ENCODE assay signal across 8 cellular contexts in genomic region chr1:156216361-156217086, GRCh38. TPM values are rescaled to one million over a fixed set of nuclear protein-coding genes. Genes with fewer than 3 reads are reported as not detected.
DNase-seq lines count a peak whose midpoint lies in the region; ATAC-seq, FAIRE-seq and TF ChIP-seq lines count a peak whose summit lies in the region.
"Not testable (repeated sequence)": the region's sequence is repeated elsewhere in the genome, so short reads cannot be mapped to it uniquely, and the experiment has no call there.

No MANE protein-coding gene starts in this region.

- intact Hi-C loops in activated T-helper 2 cell treated with anti-CD3 and anti-CD28 coated beads, Interferon-gamma antibody, Interleukin-2, Interleukin-4, amounts not matched to agents 10 μg/mL and 5 μg/mL and 100 μg/mL, durations not matched to agents 14 hours and 24 hours and 36 hours (cut with micrococcal nuclease), result loop anchor here (10.0 kb wide), 1 partner anchor 288 kb away; the partner anchor contains the start of gene MEF2D
- intact Hi-C loops in GM12878 (cut with micrococcal nuclease; ENCODE audit: unreplicated experiment); endothelial cell of umbilical vein (cut with micrococcal nuclease); right lobe of liver (cut with DNase I): not testable (repeated sequence)

- peaks cover 65% of the 10 kb centered on the region for H3K4me1 Mint-ChIP-seq in activated CD4-positive, alpha-beta T cell treated with anti-CD3 and anti-CD28 coated beads, Interleukin-2, amount 10 ng/mL, durations not matched to agents 7 days and 5 days
- H3K4me1 Mint-ChIP-seq in activated T-helper 2 cell treated with anti-CD3 and anti-CD28 coated beads, Interferon-gamma antibody, Interleukin-2, Interleukin-4, amounts not matched to agents 10 μg/mL and 5 μg/mL and 100 μg/mL, durations not matched to agents 14 hours and 24 hours and 36 hours (ENCODE audit: low read depth), result peaks cover 48% of the 10 kb centered on the region
- H3K4me1 Mint-ChIP-seq in stimulated activated naive CD8-positive, alpha-beta T cell treated with anti-CD3 and anti-CD28 coated beads, Interleukin-15, Interleukin-2, amounts not matched to agents 100 ng/mL and 50 ng/mL, for 24 hours (ENCODE audit: low read depth), result peaks cover 89% of the 10 kb centered on the region

- H3K4me1 ChIP-seq in GM12878 (ENCODE audit: control insufficient read depth, insufficient read depth, low read length) (peaks cover 24% of the 10 kb centered on the region), endothelial cell of umbilical vein (ENCODE audit: control insufficient read depth, extremely low read depth, insufficient read depth, low read length) (peaks cover 21% of the 10 kb centered on the region), right lobe of liver (peaks cover 0 to 47% (median 19%) of the 10 kb centered on the region in 4 donors)

- H3K27me3 Mint-ChIP-seq in activated CD4-positive, alpha-beta T cell treated with anti-CD3 and anti-CD28 coated beads, Interleukin-2, amount 10 ng/mL, durations not matched to agents 7 days and 5 days; activated T-helper 2 cell treated with anti-CD3 and anti-CD28 coated beads, Interferon-gamma antibody, Interleukin-2, Interleukin-4, amounts not matched to agents 10 μg/mL and 5 μg/mL and 100 μg/mL, durations not matched to agents 14 hours and 24 hours and 36 hours (ENCODE audit: low read depth); stimulated activated naive CD8-positive, alpha-beta T cell treated with anti-CD3 and anti-CD28 coated beads, Interleukin-15, Interleukin-2, amounts not matched to agents 100 ng/mL and 50 ng/mL, for 24 hours: not testable (repeated sequence)

- RAD21 ChIA-PET in GM12878 (lab: Charles Lee; ENCODE audit: unreplicated experiment), result not testable (repeated sequence)

- H3K9me3 Mint-ChIP-seq in activated CD4-positive, alpha-beta T cell treated with anti-CD3 and anti-CD28 coated beads, Interleukin-2, amount 10 ng/mL, durations not matched to agents 7 days and 5 days; activated T-helper 2 cell treated with anti-CD3 and anti-CD28 coated beads, Interferon-gamma antibody, Interleukin-2, Interleukin-4, amounts not matched to agents 10 μg/mL and 5 μg/mL and 100 μg/mL, durations not matched to agents 14 hours and 24 hours and 36 hours; stimulated activated naive CD8-positive, alpha-beta T cell treated with anti-CD3 and anti-CD28 coated beads, Interleukin-15, Interleukin-2, amounts not matched to agents 100 ng/mL and 50 ng/mL, for 24 hours: not testable (repeated sequence)

- WGBS in GM12878 (ENCODE audit: insufficient coverage, insufficient replicate concordance, low lambda C conversion rate, missing lambda C conversion rate), result 81% methylated on average over 46 of the region's 55 CpGs
- WGBS in right lobe of liver (ENCODE audit: insufficient coverage, low coverage, low lambda C conversion rate, missing lambda C conversion rate), result 98% methylated on average over 13 of the region's 55 CpGs

- H3K9me3 ChIP-seq in GM12878 (replicated peaks; ENCODE audit: control insufficient read depth, insufficient read depth, low read length); endothelial cell of umbilical vein (replicated peaks; ENCODE audit: control insufficient read depth, insufficient read depth, low read length); right lobe of liver: not testable (repeated sequence)

- H3K79me2 ChIP-seq in GM12878 (ENCODE audit: control insufficient read depth, insufficient read depth, low read length) (peaks cover 30% of the 10 kb centered on the region), endothelial cell of umbilical vein (ENCODE audit: control insufficient read depth, insufficient read depth, low read length) (peaks cover 19% of the 10 kb centered on the region)

- peak overlapping the region; percentile 9 for H3K27ac Mint-ChIP-seq in activated CD4-positive, alpha-beta T cell treated with anti-CD3 and anti-CD28 coated beads, Interleukin-2, amount 10 ng/mL, durations not matched to agents 7 days and 5 days
- peak overlapping the region; percentile 96 for H3K27ac Mint-ChIP-seq in activated T-helper 2 cell treated with anti-CD3 and anti-CD28 coated beads, Interferon-gamma antibody, Interleukin-2, Interleukin-4, amounts not matched to agents 10 μg/mL and 5 μg/mL and 100 μg/mL, durations not matched to agents 14 hours and 24 hours and 36 hours
- H3K27ac Mint-ChIP-seq in stimulated activated naive CD8-positive, alpha-beta T cell treated with anti-CD3 and anti-CD28 coated beads, Interleukin-15, Interleukin-2, amounts not matched to agents 100 ng/mL and 50 ng/mL, for 24 hours, result peak overlapping the region; percentile 99

- peak; percentile 100 for FAIRE-seq in HTR-8/SVneo (lab: Jason Lieb, UNC)
- peak; percentile 100 for FAIRE-seq in GM12878 (lab: Jason Lieb, UNC)
- peak; percentile 100 for FAIRE-seq in endothelial cell of umbilical vein (lab: Jason Lieb, UNC)

- not testable (repeated sequence) for H3K4me2 ChIP-seq in GM12878 (ENCODE audit: control insufficient read depth, insufficient read depth); endothelial cell of umbilical vein (ENCODE audit: insufficient read depth, low read length)

- H3K9me1 ChIP-seq in endothelial cell of umbilical vein (replicated peaks; ENCODE audit: control insufficient read depth, extremely low read depth, insufficient read depth, low read length), result not testable (repeated sequence)

- not testable (repeated sequence) for H3K27ac ChIP-seq in GM12878 (ENCODE audit: control insufficient read depth, insufficient read depth); endothelial cell of umbilical vein (ENCODE audit: insufficient read depth, low read depth, low read length)
- H3K27ac ChIP-seq in right lobe of liver, result peak overlapping the region in 2 of 3 donors; percentile 60 to 93

- not testable (repeated sequence) for H3K27me3 ChIP-seq in GM12878 (replicated peaks in 1 of 2; ENCODE audit: control insufficient read depth in 2 of 2, insufficient read depth in 2 of 2, low read length in 1 of 2); endothelial cell of umbilical vein (ENCODE audit: control insufficient read depth in 2 of 2, insufficient read depth in 2 of 2, low read length in 2 of 2); right lobe of liver

- BruUV-seq in GM12878 (replicated peaks; lab: Mats Ljungman, UMichigan); endothelial cell of umbilical vein (replicated peaks; lab: Mats Ljungman, UMichigan): not testable (repeated sequence)

- not testable (repeated sequence) for TF ChIP-seq EP300 in GM12878 (IDR thresholded peaks at IDR 0.05; ENCODE audit: borderline replicate concordance in 1 of 2, control insufficient read depth in 1 of 2, low read depth in 2 of 2, low read length in 2 of 2)

- H3K4me3 Mint-ChIP-seq in activated CD4-positive, alpha-beta T cell treated with anti-CD3 and anti-CD28 coated beads, Interleukin-2, amount 10 ng/mL, durations not matched to agents 7 days and 5 days; activated T-helper 2 cell treated with anti-CD3 and anti-CD28 coated beads, Interferon-gamma antibody, Interleukin-2, Interleukin-4, amounts not matched to agents 10 μg/mL and 5 μg/mL and 100 μg/mL, durations not matched to agents 14 hours and 24 hours and 36 hours (ENCODE audit: low read depth): not testable (repeated sequence)
- peak overlapping the region; percentile 80 for H3K4me3 Mint-ChIP-seq in stimulated activated naive CD8-positive, alpha-beta T cell treated with anti-CD3 and anti-CD28 coated beads, Interleukin-15, Interleukin-2, amounts not matched to agents 100 ng/mL and 50 ng/mL, for 24 hours

- H3K36me3 Mint-ChIP-seq in activated CD4-positive, alpha-beta T cell treated with anti-CD3 and anti-CD28 coated beads, Interleukin-2, amount 10 ng/mL, durations not matched to agents 7 days and 5 days (ENCODE audit: low read depth), result peaks cover 50% of the 10 kb centered on the region
- H3K36me3 Mint-ChIP-seq in activated T-helper 2 cell treated with anti-CD3 and anti-CD28 coated beads, Interferon-gamma antibody, Interleukin-2, Interleukin-4, amounts not matched to agents 10 μg/mL and 5 μg/mL and 100 μg/mL, durations not matched to agents 14 hours and 24 hours and 36 hours (ENCODE audit: low read depth), result peaks cover 67% of the 10 kb centered on the region
- H3K36me3 Mint-ChIP-seq in stimulated activated naive CD8-positive, alpha-beta T cell treated with anti-CD3 and anti-CD28 coated beads, Interleukin-15, Interleukin-2, amounts not matched to agents 100 ng/mL and 50 ng/mL, for 24 hours (ENCODE audit: low read depth), result peaks cover 55% of the 10 kb centered on the region

- dilution Hi-C loops in endothelial cell of umbilical vein (cut with MboI; ENCODE audit: extremely low pct_ligation_motif_present, low sequenced_read_pairs), result not testable (repeated sequence)

- DNase-seq in AG10803 (ENCODE audit: low read depth), result peak; percentile 40
- not testable (repeated sequence) for DNase-seq in HTR-8/SVneo (ENCODE audit: insufficient read length, low spot score); activated CD4-positive, alpha-beta T cell treated with anti-CD3 and anti-CD28 coated beads, Interleukin-2, amount 10 ng/mL, durations not matched to agents 7 days and 5 days; activated T-helper 2 cell treated with anti-CD3 and anti-CD28 coated beads, Interferon-gamma antibody, Interleukin-2, Interleukin-4, amounts not matched to agents 10 μg/mL and 5 μg/mL and 100 μg/mL, durations not matched to agents 14 hours and 24 hours and 36 hours (ENCODE audit: low spot score); GM12878 (ENCODE audit: low read depth, low spot score); endothelial cell of umbilical vein (ENCODE audit: low read depth, low spot score); right lobe of liver

- H3K36me3 ChIP-seq in GM12878 (ENCODE audit: control insufficient read depth in 2 of 2, insufficient read depth in 2 of 2, low read length in 1 of 2); endothelial cell of umbilical vein (ENCODE audit: control insufficient read depth in 2 of 2, extremely low read depth in 1 of 2, insufficient read depth in 2 of 2, low read length in 2 of 2); right lobe of liver: not testable (repeated sequence)

- in situ Hi-C loops in GM12878 (cut with MboI), result not testable (repeated sequence)

- POLR2A ChIA-PET in activated CD4-positive, alpha-beta T cell treated with anti-CD3 and anti-CD28 coated beads, Interleukin-2, amount 10 ng/mL, durations not matched to agents 7 days and 5 days (lab: Charles Lee); endothelial cell of umbilical vein (lab: Charles Lee): not testable (repeated sequence)
- POLR2A ChIA-PET in GM12878 (lab: Charles Lee), result interaction anchor here (0.5 kb wide), 1 partner anchor 47 kb away, joined by 4 read pairs; no protein-coding TSS in a partner anchor

- not testable (repeated sequence) for H4K20me1 ChIP-seq in GM12878 (ENCODE audit: control insufficient read depth, insufficient read depth); endothelial cell of umbilical vein (replicated peaks; ENCODE audit: control insufficient read depth, extremely low read depth, insufficient read depth, low read length)

- TF ChIP-seq CTCF in AG10803 (conservative IDR thresholded peaks at IDR 0.05; ENCODE audit: low read length); GM12878 (IDR thresholded peaks at IDR 0.05 in 2 of 3, conservative IDR thresholded peaks at IDR 0.05 in 1 of 3; ENCODE audit: control insufficient read depth in 2 of 3, extremely low read depth in 1 of 3, insufficient read depth in 1 of 3, low read depth in 3 of 3, low read length in 3 of 3); endothelial cell of umbilical vein (IDR thresholded peaks at IDR 0.05; ENCODE audit: extremely low read depth in 1 of 2, insufficient read depth in 1 of 2, low read depth in 1 of 2, low read length in 2 of 2); right lobe of liver (IDR thresholded peaks at IDR 0.05): not testable (repeated sequence)

- not testable (repeated sequence) for ATAC-seq in GM12878, right lobe of liver

- CTCF ChIA-PET in activated CD4-positive, alpha-beta T cell treated with anti-CD3 and anti-CD28 coated beads, Interleukin-2, amount 10 ng/mL, durations not matched to agents 7 days and 5 days (lab: Charles Lee), result interaction anchor here (0.7 kb wide), 1 partner anchor 9 kb away, joined by 4 read pairs; no protein-coding TSS in a partner anchor
- CTCF ChIA-PET in GM12878 (lab: Yijun Ruan, JAX), result not testable (repeated sequence)
- CTCF ChIA-PET in endothelial cell of umbilical vein (lab: Charles Lee), result interaction anchor here (4.6 kb wide), 1 partner anchor 8 kb away, joined by 43 read pairs; no protein-coding TSS in a partner anchor

- SMC1A ChIA-PET in GM12878 (lab: Charles Lee; ENCODE audit: uncharacterized antibody, unreplicated experiment), result not testable (repeated sequence)

- TF ChIP-seq RAD21 in GM12878 (IDR thresholded peaks at IDR 0.05; ENCODE audit: insufficient read depth, low read depth, low read length), result not testable (repeated sequence)

- H3K9ac ChIP-seq in GM12878 (ENCODE audit: control insufficient read depth, insufficient read depth, low read length); endothelial cell of umbilical vein (replicated peaks; ENCODE audit: extremely low read depth, insufficient read depth, low read length): not testable (repeated sequence)

- not testable (repeated sequence) for H3K4me3 ChIP-seq in AG10803 (ENCODE audit: low read length); GM12878; endothelial cell of umbilical vein (replicated peaks in 1 of 3; ENCODE audit: insufficient read depth in 1 of 3, low read depth in 1 of 3, low read length in 3 of 3); right lobe of liver

- TF ChIP-seq POLR2A in GM12878 (IDR thresholded peaks at IDR 0.05; ENCODE audit: low read depth, low read length); endothelial cell of umbilical vein (IDR thresholded peaks at IDR 0.05; ENCODE audit: low read depth, low read length); right lobe of liver (IDR thresholded peaks at IDR 0.05): not testable (repeated sequence)

- not testable (repeated sequence) for H2AFZ ChIP-seq in GM12878 (ENCODE audit: control insufficient read depth, low read depth, low read length); endothelial cell of umbilical vein (ENCODE audit: low read depth, low read length)

RNA-seq across cellular contexts. Expression of gene PMF1, which starts 3.7 kb away (rescaled TPM):
- 10 to 100 TPM; 72.8 to 73.4 TPM for total RNA-seq in activated CD4-positive, alpha-beta T cell treated with anti-CD3 and anti-CD28 coated beads, Interleukin-2, amount 10 ng/mL, durations not matched to agents 7 days and 5 days
- 115 and 117 TPM in 2 replicates for total RNA-seq in activated T-helper 2 cell treated with anti-CD3 and anti-CD28 coated beads, Interferon-gamma antibody, Interleukin-2, Interleukin-4, amounts not matched to agents 10 μg/mL and 5 μg/mL and 100 μg/mL, durations not matched to agents 14 hours and 24 hours and 36 hours
- 23.6 and 24.0 TPM in 2 replicates for total RNA-seq in GM12878 (2013; cell fraction: nucleolus; rRNA removed)
- total RNA-seq in GM12878 (2014; rRNA removed), result 70.8 and 72.4 TPM in 2 replicates
- 52.8 and 60.1 TPM in 2 replicates for total RNA-seq in GM12878 (2014; rRNA removed; fragmentation: Illumina TruSeq; extraction: Trizol)
- 63.7 and 68.4 TPM in 2 replicates for total RNA-seq in GM12878 (2021)
- polyA plus RNA-seq in GM12878 (2011; ENCODE audit: low read depth), result 34.3 TPM
- 39.9 and 52.8 TPM in 2 replicates for polyA plus RNA-seq in GM12878 (2011; rRNA removed)
- 98.3 and 110 TPM in 2 replicates for polyA plus RNA-seq in GM12878 (2011; cell fraction: cytosol; rRNA removed)
- polyA plus RNA-seq in GM12878 (2011; cell fraction: nucleus; rRNA removed), result 47.2 and 59.4 TPM in 2 replicates
- polyA plus RNA-seq in GM12878 (2012), result 42.0 and 52.6 TPM in 2 replicates
- polyA plus RNA-seq in GM12878 (2014; fragmentation: Illumina TruSeq; extraction: Trizol), result 62.4 and 72.7 TPM in 2 replicates
- 10 to 100 TPM in 1 of 2 experiments, 1 to 10 TPM in 1; 6.7 to 17.6 TPM for polyA plus RNA-seq in GM12878 (2014; fragmentation: Nextera tagmentation; extraction: Ambion mirVana)
- 81.0 and 81.7 TPM in 2 replicates for polyA plus RNA-seq in GM12878 (2014; rRNA removed)
- polyA plus RNA-seq in GM12878 (2016; fragmentation: Nextera tagmentation; extraction: Ambion mirVana), result 100 to 1,000 TPM in 1 of 2 experiments, 10 to 100 TPM in 1; 97.8 to 105 TPM
- 20.9 and 31.2 TPM in 2 replicates for polyA minus RNA-seq in GM12878 (2011; rRNA and poly(A)+ RNA removed)
- polyA minus RNA-seq in GM12878 (2011; cell fraction: cytosol; rRNA and poly(A)+ RNA removed), result 10.0 and 11.7 TPM in 2 replicates
- 4.7 and 10.7 TPM in 2 replicates for polyA minus RNA-seq in GM12878 (2011; cell fraction: nucleus; rRNA and poly(A)+ RNA removed)
- 58.4 and 61.6 TPM in 2 replicates for total RNA-seq in endothelial cell of umbilical vein
- polyA plus RNA-seq in endothelial cell of umbilical vein, result 134 and 147 TPM in 2 replicates
- 97.0 and 102 TPM in 2 replicates for polyA plus RNA-seq in endothelial cell of umbilical vein (2011; cell fraction: cytosol; rRNA removed)
- polyA plus RNA-seq in endothelial cell of umbilical vein (2011; cell fraction: nucleus; rRNA removed), result 64.6 and 66.0 TPM in 2 replicates
- polyA plus RNA-seq in endothelial cell of umbilical vein (2012), result 35.0 and 37.3 TPM in 2 replicates
- polyA minus RNA-seq in endothelial cell of umbilical vein, result 36.0 and 43.0 TPM in 2 replicates
- 28.6 TPM for polyA minus RNA-seq in endothelial cell of umbilical vein (2011; cell fraction: cytosol; rRNA and poly(A)+ RNA removed)
- 14.3 and 15.8 TPM in 2 replicates for polyA minus RNA-seq in endothelial cell of umbilical vein (2011; cell fraction: nucleus; rRNA and poly(A)+ RNA removed)
- 10 to 100 TPM; 21.8 to 33.8 (median 24.8) TPM for total RNA-seq in right lobe of liver

RNA-seq across cellular contexts. Expression of gene SLC25A44, which starts 22.6 kb away (rescaled TPM):
- 10 to 100 TPM; 27.5 to 28.0 TPM for total RNA-seq in activated CD4-positive, alpha-beta T cell treated with anti-CD3 and anti-CD28 coated beads, Interleukin-2, amount 10 ng/mL, durations not matched to agents 7 days and 5 days
- 62.6 and 63.7 TPM in 2 replicates for total RNA-seq in activated T-helper 2 cell treated with anti-CD3 and anti-CD28 coated beads, Interferon-gamma antibody, Interleukin-2, Interleukin-4, amounts not matched to agents 10 μg/mL and 5 μg/mL and 100 μg/mL, durations not matched to agents 14 hours and 24 hours and 36 hours
- total RNA-seq in GM12878 (2013; cell fraction: nucleolus; rRNA removed), result 29.0 and 32.4 TPM in 2 replicates
- total RNA-seq in GM12878 (2014; rRNA removed) (22.4 and 25.6 TPM in 2 replicates), GM12878 (2014; rRNA removed; fragmentation: Illumina TruSeq; extraction: Trizol) (21.1 TPM in 2 replicates), GM12878 (2021) (28.7 and 37.7 TPM in 2 replicates), endothelial cell of umbilical vein (24.0 and 26.3 TPM in 2 replicates), right lobe of liver (10 to 100 TPM; 19.1 to 30.5 (median 20.0) TPM)
- 12.3 TPM for polyA plus RNA-seq in GM12878 (2011; ENCODE audit: low read depth)
- polyA plus RNA-seq in GM12878 (2011; rRNA removed) (22.2 and 36.3 TPM in 2 replicates), GM12878 (2014; fragmentation: Illumina TruSeq; extraction: Trizol) (36.5 and 43.3 TPM in 2 replicates), GM12878 (2014; fragmentation: Nextera tagmentation; extraction: Ambion mirVana) (1 to 10 TPM; 7.1 to 9.2 TPM), GM12878 (2014; rRNA removed) (28.3 and 29.9 TPM in 2 replicates), GM12878 (2016; fragmentation: Nextera tagmentation; extraction: Ambion mirVana) (10 to 100 TPM; 32.5 to 35.8 TPM), endothelial cell of umbilical vein (30.2 and 30.6 TPM in 2 replicates)
- 37.9 and 40.4 TPM in 2 replicates for polyA plus RNA-seq in GM12878 (2011; cell fraction: cytosol; rRNA removed)
- polyA plus RNA-seq in GM12878 (2011; cell fraction: nucleus; rRNA removed), result 21.2 and 21.6 TPM in 2 replicates
- 12.9 and 17.2 TPM in 2 replicates for polyA plus RNA-seq in GM12878 (2012)
- polyA minus RNA-seq in GM12878 (2011; rRNA and poly(A)+ RNA removed), result 39.0 and 49.8 TPM in 2 replicates
- polyA minus RNA-seq in GM12878 (2011; cell fraction: cytosol; rRNA and poly(A)+ RNA removed), result 10.4 and 12.9 TPM in 2 replicates
- polyA minus RNA-seq in GM12878 (2011; cell fraction: nucleus; rRNA and poly(A)+ RNA removed), result 7.4 and 13.0 TPM in 2 replicates
- 25.9 and 28.4 TPM in 2 replicates for polyA plus RNA-seq in endothelial cell of umbilical vein (2011; cell fraction: cytosol; rRNA removed)
- polyA plus RNA-seq in endothelial cell of umbilical vein (2011; cell fraction: nucleus; rRNA removed), result 23.9 and 25.4 TPM in 2 replicates
- polyA plus RNA-seq in endothelial cell of umbilical vein (2012), result 19.5 and 23.2 TPM in 2 replicates
- 45.7 and 46.5 TPM in 2 replicates for polyA minus RNA-seq in endothelial cell of umbilical vein
- 19.2 TPM for polyA minus RNA-seq in endothelial cell of umbilical vein (2011; cell fraction: cytosol; rRNA and poly(A)+ RNA removed)
- 10.6 and 15.9 TPM in 2 replicates for polyA minus RNA-seq in endothelial cell of umbilical vein (2011; cell fraction: nucleus; rRNA and poly(A)+ RNA removed)

RNA-seq across cellular contexts. Expression of gene BGLAP, which starts 25.5 kb away (rescaled TPM):
- total RNA-seq in activated CD4-positive, alpha-beta T cell treated with anti-CD3 and anti-CD28 coated beads, Interleukin-2, amount 10 ng/mL, durations not matched to agents 7 days and 5 days, result 1 to 10 TPM; 1.3 to 3.0 TPM
- 1.7 and 2.2 TPM in 2 replicates for total RNA-seq in activated T-helper 2 cell treated with anti-CD3 and anti-CD28 coated beads, Interferon-gamma antibody, Interleukin-2, Interleukin-4, amounts not matched to agents 10 μg/mL and 5 μg/mL and 100 μg/mL, durations not matched to agents 14 hours and 24 hours and 36 hours
- 2.5 and 2.7 TPM in 2 replicates for total RNA-seq in GM12878 (2013; cell fraction: nucleolus; rRNA removed)
- total RNA-seq in GM12878 (2014; rRNA removed) (0.54 and 1.8 TPM in 2 replicates), GM12878 (2014; rRNA removed; fragmentation: Illumina TruSeq; extraction: Trizol) (0.40 TPM in 1 of 2 replicates, not detected in the other), GM12878 (2021) (0.40 and 0.74 TPM in 2 replicates), endothelial cell of umbilical vein (1.0 and 2.4 TPM in 2 replicates), right lobe of liver (1 to 10 TPM in 3 of 6 experiments, under 1 TPM in 1, not detected in 2; 0.44 to 1.5 (median 1.2) TPM)
- 0.45 TPM for polyA plus RNA-seq in GM12878 (2011; ENCODE audit: low read depth)
- polyA plus RNA-seq in GM12878 (2011; rRNA removed) (0.23 TPM in 1 of 2 replicates, not detected in the other), GM12878 (2014; fragmentation: Illumina TruSeq; extraction: Trizol) (not detected in 2 replicates), GM12878 (2014; fragmentation: Nextera tagmentation; extraction: Ambion mirVana) (not detected), GM12878 (2014; rRNA removed) (0.69 and 1.3 TPM in 2 replicates), GM12878 (2016; fragmentation: Nextera tagmentation; extraction: Ambion mirVana) (under 1 TPM; 0.20 to 0.40 TPM), endothelial cell of umbilical vein (0.65 and 1.2 TPM in 2 replicates)
- polyA plus RNA-seq in GM12878 (2011; cell fraction: cytosol; rRNA removed), result 0.21 and 0.67 TPM in 2 replicates
- polyA plus RNA-seq in GM12878 (2011; cell fraction: nucleus; rRNA removed), result 1.9 and 2.8 TPM in 2 replicates
- 0.45 and 0.77 TPM in 2 replicates for polyA plus RNA-seq in GM12878 (2012)
- not detected in 2 replicates for polyA minus RNA-seq in GM12878 (2011; rRNA and poly(A)+ RNA removed)
- polyA minus RNA-seq in GM12878 (2011; cell fraction: cytosol; rRNA and poly(A)+ RNA removed), result not detected in 2 replicates
- 1.3 and 2.6 TPM in 2 replicates for polyA minus RNA-seq in GM12878 (2011; cell fraction: nucleus; rRNA and poly(A)+ RNA removed)
- polyA plus RNA-seq in endothelial cell of umbilical vein (2011; cell fraction: cytosol; rRNA removed), result 0.14 and 0.35 TPM in 2 replicates
- 3.2 and 3.3 TPM in 2 replicates for polyA plus RNA-seq in endothelial cell of umbilical vein (2011; cell fraction: nucleus; rRNA removed)
- 0.31 and 0.37 TPM in 2 replicates for polyA plus RNA-seq in endothelial cell of umbilical vein (2012)
- polyA minus RNA-seq in endothelial cell of umbilical vein, result 0.95 TPM in 1 of 2 replicates, not detected in the other
- polyA minus RNA-seq in endothelial cell of umbilical vein (2011; cell fraction: cytosol; rRNA and poly(A)+ RNA removed), result not detected
- polyA minus RNA-seq in endothelial cell of umbilical vein (2011; cell fraction: nucleus; rRNA and poly(A)+ RNA removed), result 1.6 and 4.2 TPM in 2 replicates

RNA-seq across cellular contexts. Expression of gene PAQR6, which starts 31.3 kb away (rescaled TPM):
- 1 to 10 TPM; 6.2 to 7.3 TPM for total RNA-seq in activated CD4-positive, alpha-beta T cell treated with anti-CD3 and anti-CD28 coated beads, Interleukin-2, amount 10 ng/mL, durations not matched to agents 7 days and 5 days
- total RNA-seq in activated T-helper 2 cell treated with anti-CD3 and anti-CD28 coated beads, Interferon-gamma antibody, Interleukin-2, Interleukin-4, amounts not matched to agents 10 μg/mL and 5 μg/mL and 100 μg/mL, durations not matched to agents 14 hours and 24 hours and 36 hours, result 5.8 and 7.1 TPM in 2 replicates
- 7.9 and 12.4 TPM in 2 replicates for total RNA-seq in GM12878 (2013; cell fraction: nucleolus; rRNA removed)
- total RNA-seq in GM12878 (2014; rRNA removed), result 2.3 and 2.9 TPM in 2 replicates
- total RNA-seq in GM12878 (2014; rRNA removed; fragmentation: Illumina TruSeq; extraction: Trizol), result 0.98 and 1.1 TPM in 2 replicates
- total RNA-seq in GM12878 (2021), result 2.6 and 3.5 TPM in 2 replicates
- polyA plus RNA-seq in GM12878 (2011; ENCODE audit: low read depth), result 2.2 TPM
- polyA plus RNA-seq in GM12878 (2011; rRNA removed), result 1.8 and 2.4 TPM in 2 replicates
- 2.2 and 3.4 TPM in 2 replicates for polyA plus RNA-seq in GM12878 (2011; cell fraction: cytosol; rRNA removed)
- polyA plus RNA-seq in GM12878 (2011; cell fraction: nucleus; rRNA removed), result 31.9 and 41.6 TPM in 2 replicates
- polyA plus RNA-seq in GM12878 (2012), result 4.3 and 5.0 TPM in 2 replicates
- 1.0 and 1.3 TPM in 2 replicates for polyA plus RNA-seq in GM12878 (2014; fragmentation: Illumina TruSeq; extraction: Trizol)
- polyA plus RNA-seq in GM12878 (2014; fragmentation: Nextera tagmentation; extraction: Ambion mirVana), result under 1 TPM; 0.42 to 0.73 TPM
- polyA plus RNA-seq in GM12878 (2014; rRNA removed), result 4.5 and 5.1 TPM in 2 replicates
- polyA plus RNA-seq in GM12878 (2016; fragmentation: Nextera tagmentation; extraction: Ambion mirVana), result 1 to 10 TPM in 1 of 2 experiments, under 1 TPM in 1; 0.77 to 1.3 TPM
- 0.29 and 0.46 TPM in 2 replicates for polyA minus RNA-seq in GM12878 (2011; rRNA and poly(A)+ RNA removed)
- not detected in 2 replicates for polyA minus RNA-seq in GM12878 (2011; cell fraction: cytosol; rRNA and poly(A)+ RNA removed)
- polyA minus RNA-seq in GM12878 (2011; cell fraction: nucleus; rRNA and poly(A)+ RNA removed), result 1.5 and 3.1 TPM in 2 replicates
- 1.6 and 2.2 TPM in 2 replicates for total RNA-seq in endothelial cell of umbilical vein
- polyA plus RNA-seq in endothelial cell of umbilical vein, result 1.3 and 1.6 TPM in 2 replicates
- polyA plus RNA-seq in endothelial cell of umbilical vein (2011; cell fraction: cytosol; rRNA removed), result 0.05 and 0.17 TPM in 2 replicates
- polyA plus RNA-seq in endothelial cell of umbilical vein (2011; cell fraction: nucleus; rRNA removed), result 4.4 and 5.6 TPM in 2 replicates
- polyA plus RNA-seq in endothelial cell of umbilical vein (2012), result 0.94 and 1.4 TPM in 2 replicates
- 0.68 TPM in 1 of 2 replicates, not detected in the other for polyA minus RNA-seq in endothelial cell of umbilical vein
- 0.72 TPM for polyA minus RNA-seq in endothelial cell of umbilical vein (2011; cell fraction: cytosol; rRNA and poly(A)+ RNA removed)
- 1.1 and 1.5 TPM in 2 replicates for polyA minus RNA-seq in endothelial cell of umbilical vein (2011; cell fraction: nucleus; rRNA and poly(A)+ RNA removed)
- total RNA-seq in right lobe of liver, result 1 to 10 TPM in 3 of 6 experiments, under 1 TPM in 3; 0.43 to 4.0 (median 1.1) TPM

Comparison
In these comparisons a context has a peak if more than half of its experiments do, and no peak if none do; other contexts are left out.
1. H3K27ac Mint-ChIP-seq: peak in every context shown above with its lines; median percentile 99 in stimulated activated naive CD8-positive, alpha-beta T cell treated with anti-CD3 and anti-CD28 coated beads, Interleukin-15, Interleukin-2, amounts not matched to agents 100 ng/mL and 50 ng/mL, for 24 hours; 96 in activated T-helper 2 cell treated with anti-CD3 and anti-CD28 coated beads, Interferon-gamma antibody, Interleukin-2, Interleukin-4, amounts not matched to agents 10 μg/mL and 5 μg/mL and 100 μg/mL, durations not matched to agents 14 hours and 24 hours and 36 hours; 9 in activated CD4-positive, alpha-beta T cell treated with anti-CD3 and anti-CD28 coated beads, Interleukin-2, amount 10 ng/mL, durations not matched to agents 7 days and 5 days.